Comparison of ENCODE assay signal across 1 cellular context in the genomic region with DNA sequence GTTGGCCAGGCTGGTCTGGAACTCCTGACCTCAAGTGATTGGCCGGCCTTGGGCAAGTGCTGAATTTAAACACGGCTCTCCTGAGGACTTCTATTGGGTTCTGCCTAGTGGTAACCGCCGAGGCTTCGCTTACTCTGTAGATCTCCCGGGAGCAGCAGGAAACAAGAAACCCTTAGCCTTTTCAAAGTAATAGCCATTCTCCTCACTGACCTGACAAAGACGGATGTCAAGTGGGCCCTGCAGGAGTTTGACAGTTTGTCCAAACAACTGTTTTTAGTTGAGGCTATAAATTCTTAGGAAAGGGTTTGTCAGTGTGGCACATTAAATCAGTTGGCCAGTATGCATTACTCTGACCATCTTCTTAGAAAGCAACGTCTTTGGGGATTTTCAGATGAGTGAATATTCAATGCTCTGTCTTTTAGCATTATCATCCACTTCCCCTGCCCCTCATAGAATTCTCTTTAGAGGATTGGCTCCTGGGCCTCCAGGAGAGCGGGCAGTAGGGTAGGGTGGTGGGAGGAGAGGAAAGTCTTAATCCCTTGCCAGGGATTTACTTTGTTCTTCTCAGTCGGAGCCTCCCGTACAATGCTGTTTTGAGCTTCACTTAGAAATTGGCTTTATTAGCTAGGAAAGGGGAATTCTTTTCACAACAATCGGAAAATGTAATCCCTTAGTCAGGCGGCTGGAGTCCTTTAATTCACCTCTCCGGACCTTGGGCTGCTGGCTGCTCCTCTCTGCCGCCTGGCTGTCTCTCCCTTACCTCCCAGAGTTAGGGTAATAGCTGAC.
TF ChIP-seq lines count a peak whose summit lies in the region.

No MANE protein-coding gene starts in this region.

TF ChIP-seq in HepG2, 621 proteins besides CTCF, POLR2A, EP300 and RAD21:
- TF ChIP-seq TCF7L2 (IDR thresholded peaks at IDR 0.05; ENCODE audit: low read depth, low read length), result no peak
- no peak for TF ChIP-seq RARA (CRISPR knock-in tag; IDR thresholded peaks at IDR 0.05)
- TF ChIP-seq SNAI1 (CRISPR knock-in tag; IDR thresholded peaks at IDR 0.05; ENCODE audit: borderline replicate concordance), result no peak
- no peak for TF ChIP-seq ZNF747 (CRISPR knock-in tag; IDR thresholded peaks at IDR 0.05; ENCODE audit: borderline replicate concordance)
- TF ChIP-seq ZNF235 (CRISPR knock-in tag; IDR thresholded peaks at IDR 0.05; ENCODE audit: borderline replicate concordance), result no peak
- TF ChIP-seq DR1 (CRISPR knock-in tag; IDR thresholded peaks at IDR 0.05), result no peak
- no peak for TF ChIP-seq NONO (IDR thresholded peaks at IDR 0.05)
- no peak for TF ChIP-seq NONO (CRISPR knock-in tag; conservative IDR thresholded peaks at IDR 0.05)
- no peak for TF ChIP-seq ZFX (CRISPR knock-in tag; IDR thresholded peaks at IDR 0.05; ENCODE audit: low read depth)
- TF ChIP-seq ZBTB2 (CRISPR knock-in tag; IDR thresholded peaks at IDR 0.05; ENCODE audit: low read depth), result no peak
- TF ChIP-seq ZNF335 (CRISPR knock-in tag; IDR thresholded peaks at IDR 0.05), result no peak
- TF ChIP-seq, protein P1, sequence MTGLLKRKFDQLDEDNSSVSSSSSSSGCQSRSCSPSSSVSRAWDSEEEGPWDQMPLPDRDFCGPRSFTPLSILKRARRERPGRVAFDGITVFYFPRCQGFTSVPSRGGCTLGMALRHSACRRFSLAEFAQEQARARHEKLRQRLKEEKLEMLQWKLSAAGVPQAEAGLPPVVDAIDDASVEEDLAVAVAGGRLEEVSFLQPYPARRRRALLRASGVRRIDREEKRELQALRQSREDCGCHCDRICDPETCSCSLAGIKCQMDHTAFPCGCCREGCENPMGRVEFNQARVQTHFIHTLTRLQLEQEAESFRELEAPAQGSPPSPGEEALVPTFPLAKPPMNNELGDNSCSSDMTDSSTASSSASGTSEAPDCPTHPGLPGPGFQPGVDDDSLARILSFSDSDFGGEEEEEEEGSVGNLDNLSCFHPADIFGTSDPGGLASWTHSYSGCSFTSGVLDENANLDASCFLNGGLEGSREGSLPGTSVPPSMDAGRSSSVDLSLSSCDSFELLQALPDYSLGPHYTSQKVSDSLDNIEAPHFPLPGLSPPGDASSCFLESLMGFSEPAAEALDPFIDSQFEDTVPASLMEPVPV (CRISPR knock-in tag; IDR thresholded peaks at IDR 0.05), result no peak
- no peak for TF ChIP-seq ZNF207 (IDR thresholded peaks at IDR 0.05; ENCODE audit: borderline replicate concordance)
- no peak for TF ChIP-seq MED13 (CRISPR knock-in tag; IDR thresholded peaks at IDR 0.05)
- TF ChIP-seq, protein P2, sequence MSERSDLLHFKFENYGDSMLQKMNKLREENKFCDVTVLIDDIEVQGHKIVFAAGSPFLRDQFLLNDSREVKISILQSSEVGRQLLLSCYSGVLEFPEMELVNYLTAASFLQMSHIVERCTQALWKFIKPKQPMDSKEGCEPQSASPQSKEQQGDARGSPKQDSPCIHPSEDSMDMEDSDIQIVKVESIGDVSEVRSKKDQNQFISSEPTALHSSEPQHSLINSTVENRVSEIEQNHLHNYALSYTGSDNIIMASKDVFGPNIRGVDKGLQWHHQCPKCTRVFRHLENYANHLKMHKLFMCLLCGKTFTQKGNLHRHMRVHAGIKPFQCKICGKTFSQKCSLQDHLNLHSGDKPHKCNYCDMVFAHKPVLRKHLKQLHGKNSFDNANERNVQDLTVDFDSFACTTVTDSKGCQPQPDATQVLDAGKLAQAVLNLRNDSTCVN (CRISPR knock-in tag; IDR thresholded peaks at IDR 0.05; ENCODE audit: borderline replicate concordance), result no peak
- TF ChIP-seq ZNF281 (CRISPR knock-in tag; IDR thresholded peaks at IDR 0.05; ENCODE audit: borderline replicate concordance), result no peak
